Comparison of ENCODE assay signal across 29 cellular contexts in genomic region chr7:31651800-31652326, GRCh38. TPM values are rescaled to one million over a fixed set of nuclear protein-coding genes. Genes with fewer than 3 reads are reported as not detected.
"Had no signal": no experiment of that assay in that cellular context is flagged by ENCODE, and none has a peak within 500 bp of the region (broad histone marks: within the 10 kb centered on the region; RNA-seq: fewer than 3 reads in every experiment).

No MANE protein-coding gene starts in this region.

- H3K9me3 ChIP-seq: ascending aorta, body of pancreas, Peyer's patch, SJSA1 had no signal

- H3K27ac ChIP-seq: ascending aorta, body of pancreas, KMS-11, Peyer's patch, RWPE1, SJSA1 had no signal

- H3K4me2 ChIP-seq: KMS-11 had no signal

- FAIRE-seq: bronchial epithelial cell had no signal

- H3K36me3 ChIP-seq: ascending aorta, Peyer's patch, SJSA1 had no signal

- H3K9ac ChIP-seq: KMS-11 had no signal

- H3K27me3 ChIP-seq: ascending aorta, body of pancreas, Peyer's patch, SJSA1 had no signal

- DNase-seq: activated B cell treated with CpG ODN at 0.5 μM for 24 hours; activated CD4-positive, alpha-beta T cell treated with anti-CD3 and anti-CD28 coated beads for 1 hour; activated CD4-positive, alpha-beta T cell treated with anti-CD3 and anti-CD28 coated beads, Interleukin-2, amount 10 ng/mL, durations not matched to agents 24 days and 14 days; activated CD4-positive, alpha-beta T cell treated with anti-CD3 and anti-CD28 coated beads, Interleukin-2, amount 50 U/mL, for 48 hours; activated CD8-positive, alpha-beta memory T cell treated with anti-CD3 and anti-CD28 coated beads, Interleukin-2, amount 10 ng/mL, durations not matched to agents 7 days and 5 days; activated effector memory CD4-positive, alpha-beta T cell treated with anti-CD3 and anti-CD28 coated beads, Interleukin-2, amount 50 U/mL, for 16 hours; activated naive CD4-positive, alpha-beta T cell treated with Interleukin-2 at 50 U/mL for 16 hours; activated naive CD8-positive, alpha-beta T cell treated with anti-CD3 and anti-CD28 coated beads, Interleukin-2, amount 50 U/mL, for 24 hours; activated T-cell treated with anti-CD3 and anti-CD28 coated beads, Interleukin-2, amount 50 U/mL, for 24 hours; amniotic stem cell; body of pancreas; central memory CD4-positive, alpha-beta T cell; NCI-H1092; NCI-H1417; NCI-H2029 treated with DMSO at 0.1 percent for 48 hours; NK-92 treated with Interleukin-12 subunit alpha and Interleukin-12 subunit beta, amount 100 ng/mL, for 24 hours; Peyer's patch; SHP77; SW 1271 had no signal

- H3K4me3 ChIP-seq: ascending aorta, body of pancreas, Peyer's patch, SJSA1 had no signal

- H3K4me1 ChIP-seq: ascending aorta, body of pancreas, Peyer's patch, SJSA1 had no signal

- ATAC-seq: activated CD8-positive, alpha-beta memory T cell treated with anti-CD3 and anti-CD28 coated beads, Interleukin-2, amount 10 ng/mL, durations not matched to agents 7 days and 5 days; activated naive CD4-positive, alpha-beta T cell treated with anti-CD3 and anti-CD28 coated beads, Interleukin-2, amount 50 U/mL, for 72 hours; activated naive CD8-positive, alpha-beta T cell treated with anti-CD3 and anti-CD28 coated beads, Interleukin-2, amount 50 U/mL, for 24 hours; body of pancreas; SK-N-SH treated with all-trans-retinoic acid at 6 μM for 48 hours had no signal

RNA-seq across cellular contexts. Expression of gene PPP1R17, which starts 35.2 kb away (rescaled TPM):
- total RNA-seq: activated B cell treated with CpG ODN at 0.5 μM for 24 hours; activated CD4-positive, alpha-beta T cell treated with anti-CD3 and anti-CD28 coated beads, Interleukin-2, amount 10 ng/mL, durations not matched to agents 24 days and 14 days; activated CD8-positive, alpha-beta memory T cell treated with anti-CD3 and anti-CD28 coated beads, Interleukin-2, amount 10 ng/mL, durations not matched to agents 7 days and 5 days; activated naive CD4-positive, alpha-beta T cell treated with anti-CD3 and anti-CD28 coated beads, Interleukin-2, amount 50 U/mL, for 72 hours; ascending aorta; body of pancreas; bronchial epithelial cell; chondrocyte; MCF 10A; Peyer's patch; SJSA1; T-helper 1 cell treated with Interleukin-12 subunit alpha and Interleukin-12 subunit beta and Interleukin-4 antibody, amounts not matched to agents 30 ng/mL and 1 ng/mL, for 36 hours had no signal
